Comparison of ENCODE assay signal across 13 cellular contexts in the genomic region with DNA sequence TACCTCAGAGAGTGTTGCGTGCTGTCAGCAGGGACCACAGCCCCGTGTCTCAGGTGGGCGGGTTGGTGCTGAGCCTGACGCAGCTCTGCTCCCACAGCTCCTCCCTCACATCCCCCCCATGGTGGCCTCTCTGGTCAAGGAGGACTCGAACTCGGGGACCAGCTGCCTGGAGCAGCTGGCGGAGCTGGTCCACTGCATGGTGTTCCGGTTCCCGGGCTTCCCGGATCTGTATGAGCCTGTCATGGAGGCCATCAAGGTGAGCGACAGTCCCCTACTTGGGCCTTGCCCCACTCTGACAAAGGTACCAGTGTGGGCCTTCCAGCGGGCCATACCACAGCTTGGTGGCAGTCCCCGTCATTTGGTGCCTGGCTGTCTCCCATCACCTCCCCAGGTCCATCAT.
"Had no signal": no experiment of that assay in that cellular context is flagged by ENCODE, and none has a peak within 500 bp of the region (broad histone marks: within the 10 kb centered on the region; RNA-seq: fewer than 3 reads in every experiment).

No MANE protein-coding gene starts in this region.

- H3K9me3 ChIP-seq: esophagus squamous epithelium, pancreas, transverse colon had no signal

- H3K9ac ChIP-seq: neural progenitor cell had no signal

- ATAC-seq: left colon, pancreas, WTC11 had no signal

- H3K4me1 ChIP-seq: neural progenitor cell, pancreas had no signal

- H3K9me3 Mint-ChIP-seq: activated CD4-positive, alpha-beta T cell treated with anti-CD3 and anti-CD28 coated beads, Interleukin-2, amount 10 ng/mL, durations not matched to agents 7 days and 5 days; activated naive CD8-positive, alpha-beta T cell treated with anti-CD3 and anti-CD28 coated beads for 36 hours; memory B cell; neural progenitor cell; WTC11 had no signal

- H3K27ac ChIP-seq: esophagus squamous epithelium, neural progenitor cell, pancreas, transverse colon had no signal

- H3K27ac Mint-ChIP-seq: memory B cell, WTC11 had no signal

- DNase-seq: activated CD4-positive, alpha-beta T cell treated with anti-CD3 and anti-CD28 coated beads, Interleukin-2, amount 10 ng/mL, durations not matched to agents 7 days and 5 days; activated effector memory CD4-positive, alpha-beta T cell treated with anti-CD3 and anti-CD28 coated beads, Interleukin-2, amount 50 U/mL, for 16 hours; activated naive CD8-positive, alpha-beta T cell treated with anti-CD3 and anti-CD28 coated beads for 36 hours; activated T-cell treated with anti-CD3 and anti-CD28 coated beads for 4 hours; esophagus squamous epithelium; foreskin fibroblast; left colon; stimulated activated CD4-positive, alpha-beta T cell treated with anti-CD3 and anti-CD28 coated beads, Interleukin-4, amount 100 ng/mL, for 4 hours; transverse colon had no signal

- H3K27me3 Mint-ChIP-seq: activated CD4-positive, alpha-beta T cell treated with anti-CD3 and anti-CD28 coated beads, Interleukin-2, amount 10 ng/mL, durations not matched to agents 7 days and 5 days; activated naive CD8-positive, alpha-beta T cell treated with anti-CD3 and anti-CD28 coated beads for 36 hours; memory B cell had no signal

- H3K27me3 ChIP-seq: esophagus squamous epithelium, neural progenitor cell, pancreas, transverse colon had no signal

- H3K4me3 Mint-ChIP-seq: activated CD4-positive, alpha-beta T cell treated with anti-CD3 and anti-CD28 coated beads, Interleukin-2, amount 10 ng/mL, durations not matched to agents 7 days and 5 days; activated naive CD8-positive, alpha-beta T cell treated with anti-CD3 and anti-CD28 coated beads for 36 hours; memory B cell; WTC11 had no signal

- H3K4me3 ChIP-seq: esophagus squamous epithelium, neural progenitor cell, pancreas, transverse colon had no signal

- H3K36me3 ChIP-seq: neural progenitor cell, transverse colon had no signal
